Comparison of ENCODE assay signal across 8 cellular contexts in the genomic region with DNA sequence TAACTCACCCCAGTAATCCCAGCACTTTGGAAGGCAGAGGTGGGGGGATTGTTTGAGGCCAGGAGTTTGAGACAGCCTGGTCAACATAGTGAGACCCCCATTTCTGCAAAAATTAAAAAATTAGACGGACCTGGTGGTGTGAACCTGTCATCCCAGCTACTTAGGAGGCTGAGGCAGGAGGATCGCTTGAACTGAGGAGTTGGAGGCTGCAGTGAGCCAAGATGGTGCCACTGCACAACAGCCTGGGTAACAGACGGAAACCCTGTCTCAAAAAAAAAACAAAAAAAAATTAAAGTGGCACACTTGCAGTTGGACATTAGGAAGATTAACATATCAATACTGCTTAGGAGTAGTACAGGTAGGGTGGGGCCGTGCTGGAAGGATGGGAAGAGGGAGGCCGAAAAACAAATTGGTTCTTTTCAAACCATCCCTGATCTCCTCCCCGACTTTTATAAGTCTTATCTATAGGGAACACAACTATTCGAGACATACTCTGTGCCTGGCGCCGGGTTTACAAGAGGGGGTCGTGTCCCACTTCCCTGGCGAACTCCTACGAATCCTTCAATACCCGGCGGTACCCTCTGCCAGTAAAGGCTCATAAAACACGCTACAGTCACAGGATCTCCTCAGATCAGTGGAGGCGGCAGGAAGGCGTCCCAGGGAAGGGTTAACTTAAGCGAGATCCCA. TPM values are rescaled to one million over a fixed set of nuclear protein-coding genes. Genes with fewer than 3 reads are reported as not detected.
DNase-seq lines count a peak whose midpoint lies in the region; ATAC-seq and TF ChIP-seq lines count a peak whose summit lies in the region.

No MANE protein-coding gene starts in this region.

- peak overlapping the region; percentile 97 for H3K4me3 ChIP-seq in fibroblast of mammary gland (ENCODE audit: control insufficient read depth, low read depth, low read length)
- H3K4me3 ChIP-seq in gastrocnemius medialis, result peak overlapping the region; percentile 80 to 94 (median 88)

- H3K27ac ChIP-seq in gastrocnemius medialis, result peak overlapping the region; percentile 86 to 90 (median 87)

- DNase-seq in GM13977 (ENCODE audit: low spot score), result peak; percentile 33
- DNase-seq in fibroblast of mammary gland (ENCODE audit: low read depth), result no peak
- no peak for DNase-seq in gastrocnemius medialis
- no peak for DNase-seq in H4 (ENCODE audit: low spot score)
- DNase-seq in anterior cingulate cortex (lab: John Stamatoyannopoulos, UW), result no peak

- intact Hi-C loops in gastrocnemius medialis (cut with DNase I; ENCODE audit: low total_unique reads), result loop anchor here (1.0 kb wide), 3 partner anchors 9 to 30 kb away; a partner anchor contains a TSS

- TF ChIP-seq CTCF in GM13977 (IDR thresholded peaks at IDR 0.05; ENCODE audit: extremely low read depth, insufficient read depth, missing control alignments) (no peak), fibroblast of mammary gland (conservative IDR thresholded peaks at IDR 0.05; ENCODE audit: control insufficient read depth, insufficient read depth, low read depth, low read length) (no peak), gastrocnemius medialis (IDR thresholded peaks at IDR 0.05 in 4 of 5, conservative IDR thresholded peaks at IDR 0.05 in 1 of 5) (no peak)

- H3K36me3 ChIP-seq in gastrocnemius medialis, result peaks cover 0 to 9% of the 10 kb centered on the region in 2 donors

- in situ Hi-C loops in GM13977 (cut with MboI; ENCODE audit: low pct_unique_long_range_greater_than_20kb, low sequenced_read_pairs, unreplicated experiment), result no loop called here
- in situ Hi-C loops in gastrocnemius medialis (cut with MboI; ENCODE audit: low sequenced_read_pairs in 4 of 4), result no loop called here

- no peak for TF ChIP-seq POLR2A in gastrocnemius medialis (IDR thresholded peaks at IDR 0.05)

- H3K27me3 ChIP-seq in gastrocnemius medialis, result no peaks in the 10 kb centered on the region

- peaks cover 17% of the 10 kb centered on the region in 2 donors for H3K4me1 ChIP-seq in gastrocnemius medialis

- no peaks in the 10 kb centered on the region for H3K9me3 ChIP-seq in gastrocnemius medialis

- no peak for ATAC-seq in SK-N-SH treated with all-trans-retinoic acid at 6 μM for 48 hours
- ATAC-seq in gastrocnemius medialis, result no peak
- no peak for ATAC-seq in HG03354 (IDR thresholded peaks at IDR 0.05; ENCODE audit: poor library complexity, severe bottlenecking, unreplicated experiment)
- no peak for ATAC-seq in HG03439 (IDR thresholded peaks at IDR 0.05; ENCODE audit: unreplicated experiment)

TF ChIP-seq in SK-N-SH treated with all-trans-retinoic acid at 6 μM for 48 hours, 23 proteins besides CTCF, POLR2A, EP300 and RAD21:
- peak; percentile 100 for TF ChIP-seq ZFP3 (CRISPR knock-in tag; IDR thresholded peaks at IDR 0.05)
- no peak for TF ChIP-seq ZNF565 (CRISPR knock-in tag; conservative IDR thresholded peaks at IDR 0.05; ENCODE audit: low read depth)

RNA-seq across cellular contexts. Expression of a gene that starts 0.6 kb away (rescaled TPM):
- 10 to 100 TPM; 38.6 to 71.7 (median 56.6) TPM for total RNA-seq in gastrocnemius medialis
- 44.0 and 62.1 TPM in 2 replicates for total RNA-seq in H4 (2014; rRNA removed; shearing (Covaris generic))

RNA-seq across cellular contexts. Expression of a gene that starts 0.9 kb away (rescaled TPM):
- total RNA-seq in gastrocnemius medialis, result 1 to 10 TPM; 2.0 to 5.0 (median 2.4) TPM
- 31.9 and 33.1 TPM in 2 replicates for total RNA-seq in H4 (2014; rRNA removed; shearing (Covaris generic))

RNA-seq across cellular contexts. Expression of a gene that starts 8.2 kb away (rescaled TPM):
- 1 to 10 TPM; 1.4 to 7.4 (median 3.1) TPM for total RNA-seq in gastrocnemius medialis
- total RNA-seq in H4 (2014; rRNA removed; shearing (Covaris generic)), result 0.52 and 1.6 TPM in 2 replicates

RNA-seq across cellular contexts. Expression of a gene that starts 17.1 kb away (rescaled TPM):
- 10 to 100 TPM in 2 of 4 donors, 1 to 10 TPM in 2; 7.2 to 13.8 (median 10.8) TPM for total RNA-seq in gastrocnemius medialis
- total RNA-seq in H4 (2014; rRNA removed; shearing (Covaris generic)), result 20.0 and 29.6 TPM in 2 replicates

RNA-seq across cellular contexts. Expression of a gene that starts 17.3 kb away (rescaled TPM):
- 10 to 100 TPM; 23.9 to 45.7 (median 36.1) TPM for total RNA-seq in gastrocnemius medialis
- 258 and 299 TPM in 2 replicates for total RNA-seq in H4 (2014; rRNA removed; shearing (Covaris generic))
